Comparison of ENCODE assay signal across 30 cellular contexts in the genomic region with DNA sequence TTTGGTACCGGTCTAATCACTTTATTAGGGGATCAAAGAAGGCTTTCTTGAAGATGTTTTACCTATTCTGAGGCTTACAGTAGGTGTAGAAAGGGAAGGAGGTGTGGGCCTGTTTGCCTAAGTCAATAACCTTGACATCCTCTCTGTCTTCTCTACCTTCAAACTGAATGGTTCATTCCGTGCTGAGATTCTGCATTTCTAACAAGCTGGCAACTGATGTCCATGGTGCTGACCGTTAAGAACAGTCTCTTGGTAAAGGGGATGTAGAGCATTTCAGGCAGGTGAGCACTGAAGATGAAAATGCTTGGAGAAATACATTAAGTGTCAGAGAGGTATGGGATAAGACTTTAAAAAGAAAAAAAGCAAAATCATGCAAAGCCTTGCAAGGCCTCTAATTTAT. TPM values are rescaled to one million over a fixed set of nuclear protein-coding genes. Genes with fewer than 3 reads are reported as not detected.
"Had no signal": no experiment of that assay in that cellular context is flagged by ENCODE, and none has a peak within 500 bp of the region (broad histone marks: within the 10 kb centered on the region; RNA-seq: fewer than 3 reads in every experiment).

No MANE protein-coding gene starts in this region.

- H3K4me3 Mint-ChIP-seq: activated CD4-positive, alpha-beta memory T cell treated with anti-CD3 and anti-CD28 coated beads, Interleukin-2, amount 10 ng/mL, durations not matched to agents 7 days and 5 days; activated CD4-positive, alpha-beta T cell treated with anti-CD3 and anti-CD28 coated beads, Interleukin-2, amount 10 ng/mL, durations not matched to agents 7 days and 5 days; activated T-cell treated with anti-CD3 and anti-CD28 coated beads, Interleukin-2, amount 50 U/mL, for 4 hours; activated T-helper 17 cell treated with anti-CD3 and anti-CD28 coated beads, Interleukin-2, amount 50 U/mL, for 72 hours; central memory CD8-positive, alpha-beta T cell; naive B cell; nephron progenitor cell; stimulated activated effector memory CD8-positive, alpha-beta T cell treated with anti-CD3 and anti-CD28 coated beads, Interleukin-12 subunit alpha, Interleukin-12 subunit beta, amount 100 ng/mL, for 72 hours; stimulated activated naive CD8-positive, alpha-beta T cell treated with anti-CD3 and anti-CD28 coated beads, Interleukin-15, Interleukin-2, amounts not matched to agents 100 ng/mL and 50 ng/mL, for 24 hours; T-helper 1 cell treated with Interleukin-12 subunit alpha and Interleukin-12 subunit beta and Interleukin-4 antibody, amounts not matched to agents 30 μg/mL and 1 μg/mL, for 36 hours had no signal

- H3K27ac Mint-ChIP-seq: activated CD4-positive, alpha-beta memory T cell treated with anti-CD3 and anti-CD28 coated beads, Interleukin-2, amount 10 ng/mL, durations not matched to agents 7 days and 5 days; activated CD4-positive, alpha-beta T cell treated with anti-CD3 and anti-CD28 coated beads, Interleukin-2, amount 10 ng/mL, durations not matched to agents 7 days and 5 days; activated T-helper 17 cell treated with anti-CD3 and anti-CD28 coated beads, Interleukin-2, amount 50 U/mL, for 72 hours; naive B cell; nephron progenitor cell; stimulated activated effector memory CD8-positive, alpha-beta T cell treated with anti-CD3 and anti-CD28 coated beads, Interleukin-12 subunit alpha, Interleukin-12 subunit beta, amount 100 ng/mL, for 72 hours; stimulated activated naive CD8-positive, alpha-beta T cell treated with anti-CD3 and anti-CD28 coated beads, Interleukin-15, Interleukin-2, amounts not matched to agents 100 ng/mL and 50 ng/mL, for 24 hours; T-helper 1 cell treated with Interleukin-12 subunit alpha and Interleukin-12 subunit beta and Interleukin-4 antibody, amounts not matched to agents 30 μg/mL and 1 μg/mL, for 36 hours had no signal

- H3K27me3 Mint-ChIP-seq: activated CD4-positive, alpha-beta memory T cell treated with anti-CD3 and anti-CD28 coated beads, Interleukin-2, amount 10 ng/mL, durations not matched to agents 7 days and 5 days; activated CD4-positive, alpha-beta T cell treated with anti-CD3 and anti-CD28 coated beads, Interleukin-2, amount 10 ng/mL, durations not matched to agents 7 days and 5 days; activated T-helper 17 cell treated with anti-CD3 and anti-CD28 coated beads, Interleukin-2, amount 50 U/mL, for 72 hours; central memory CD8-positive, alpha-beta T cell; naive B cell; stimulated activated naive CD8-positive, alpha-beta T cell treated with anti-CD3 and anti-CD28 coated beads, Interleukin-15, Interleukin-2, amounts not matched to agents 100 ng/mL and 50 ng/mL, for 24 hours had no signal

- H3K4me1 ChIP-seq: gastrocnemius medialis, right lobe of liver had no signal

- H3K4me3 ChIP-seq: gastrocnemius medialis, right lobe of liver, thoracic aorta had no signal

- H3K27me3 ChIP-seq: gastrocnemius medialis, neutrophil, right lobe of liver had no signal

- ATAC-seq: activated T-cell treated with anti-CD3 and anti-CD28 coated beads, Interleukin-2, amount 50 U/mL, for 4 hours; activated T-helper 17 cell treated with anti-CD3 and anti-CD28 coated beads, Interleukin-2, amount 50 U/mL, for 72 hours; gastrocnemius medialis; left ventricle myocardium superior; right lobe of liver; stimulated activated effector memory CD8-positive, alpha-beta T cell treated with anti-CD3 and anti-CD28 coated beads, Interleukin-12 subunit alpha, Interleukin-12 subunit beta, amount 100 ng/mL, for 72 hours had no signal

- DNase-seq: activated CD4-positive, alpha-beta memory T cell treated with anti-CD3 and anti-CD28 coated beads, Interleukin-2, amount 10 ng/mL, durations not matched to agents 7 days and 5 days; activated CD4-positive, alpha-beta T cell treated with anti-CD3 and anti-CD28 coated beads, Interleukin-2, amount 10 ng/mL, durations not matched to agents 7 days and 5 days; activated CD4-positive, CD25-positive, alpha-beta regulatory T cell treated with anti-CD3 and anti-CD28 coated beads, Interleukin-2, amount 50 U/mL, for 72 hours; activated gamma-delta T cell treated with Interleukin-2 at 50 U/mL for 16 hours; activated naive CD4-positive, alpha-beta T cell treated with anti-CD3 and anti-CD28 coated beads, Interleukin-2, amount 50 U/mL, for 16 hours; activated T-cell treated with anti-CD3 and anti-CD28 coated beads, Interleukin-2, amount 50 U/mL, for 4 hours; anterior cingulate cortex; dermis blood vessel endothelial cell; effector CD8-positive, alpha-beta T cell; erythroblast; gastrocnemius medialis; glutamatergic neuron; left ventricle myocardium superior; naive B cell; nephron progenitor cell; right lobe of liver; stimulated activated CD4-positive, alpha-beta T cell treated with anti-CD3 and anti-CD28 coated beads, Interleukin-12 subunit alpha, Interleukin-12 subunit beta, amount 100 ng/mL, for 4 hours; stimulated activated CD4-positive, alpha-beta T cell treated with anti-CD3 and anti-CD28 coated beads, Interleukin-4, amount 100 ng/mL, for 1 hour; T1000; trophoblast cell; WERI-Rb-1 had no signal

- H3K27ac ChIP-seq: gastrocnemius medialis, neutrophil, right lobe of liver, thoracic aorta, WERI-Rb-1 had no signal

- H3K4me1 Mint-ChIP-seq: activated CD4-positive, alpha-beta memory T cell treated with anti-CD3 and anti-CD28 coated beads, Interleukin-2, amount 10 ng/mL, durations not matched to agents 7 days and 5 days; activated CD4-positive, alpha-beta T cell treated with anti-CD3 and anti-CD28 coated beads, Interleukin-2, amount 10 ng/mL, durations not matched to agents 7 days and 5 days; activated T-helper 17 cell treated with anti-CD3 and anti-CD28 coated beads, Interleukin-2, amount 50 U/mL, for 72 hours; central memory CD8-positive, alpha-beta T cell; naive B cell; nephron progenitor cell; stimulated activated effector memory CD8-positive, alpha-beta T cell treated with anti-CD3 and anti-CD28 coated beads, Interleukin-12 subunit alpha, Interleukin-12 subunit beta, amount 100 ng/mL, for 72 hours had no signal

- H3K36me3 Mint-ChIP-seq: naive B cell; stimulated activated effector memory CD8-positive, alpha-beta T cell treated with anti-CD3 and anti-CD28 coated beads, Interleukin-12 subunit alpha, Interleukin-12 subunit beta, amount 100 ng/mL, for 72 hours had no signal

- H3K9me3 Mint-ChIP-seq: activated CD4-positive, alpha-beta memory T cell treated with anti-CD3 and anti-CD28 coated beads, Interleukin-2, amount 10 ng/mL, durations not matched to agents 7 days and 5 days; activated CD4-positive, alpha-beta T cell treated with anti-CD3 and anti-CD28 coated beads, Interleukin-2, amount 10 ng/mL, durations not matched to agents 7 days and 5 days; activated T-helper 17 cell treated with anti-CD3 and anti-CD28 coated beads, Interleukin-2, amount 50 U/mL, for 72 hours; central memory CD8-positive, alpha-beta T cell; nephron progenitor cell; stimulated activated naive CD8-positive, alpha-beta T cell treated with anti-CD3 and anti-CD28 coated beads, Interleukin-15, Interleukin-2, amounts not matched to agents 100 ng/mL and 50 ng/mL, for 24 hours; T-helper 1 cell treated with Interleukin-12 subunit alpha and Interleukin-12 subunit beta and Interleukin-4 antibody, amounts not matched to agents 30 μg/mL and 1 μg/mL, for 36 hours had no signal

- H3K36me3 ChIP-seq: gastrocnemius medialis, neutrophil, right lobe of liver, thoracic aorta, WERI-Rb-1 had no signal

- H3K9me3 ChIP-seq: gastrocnemius medialis, neutrophil, right lobe of liver, thoracic aorta had no signal

RNA-seq across cellular contexts. Expression of gene DGKB, which starts 51.5 kb away (rescaled TPM):
- total RNA-seq: activated CD4-positive, alpha-beta memory T cell treated with anti-CD3 and anti-CD28 coated beads, Interleukin-2, amount 10 ng/mL, durations not matched to agents 7 days and 5 days; activated CD4-positive, alpha-beta T cell treated with anti-CD3 and anti-CD28 coated beads, Interleukin-2, amount 10 ng/mL, durations not matched to agents 7 days and 5 days; activated T-cell treated with anti-CD3 and anti-CD28 coated beads, Interleukin-2, amount 50 U/mL, for 4 hours; activated T-helper 17 cell treated with anti-CD3 and anti-CD28 coated beads, Interleukin-2, amount 50 U/mL, for 72 hours; bronchial epithelial cell; dermis blood vessel endothelial cell; lung microvascular endothelial cell had no signal
